Comparison of ENCODE assay signal across 8 cellular contexts in the genomic region with DNA sequence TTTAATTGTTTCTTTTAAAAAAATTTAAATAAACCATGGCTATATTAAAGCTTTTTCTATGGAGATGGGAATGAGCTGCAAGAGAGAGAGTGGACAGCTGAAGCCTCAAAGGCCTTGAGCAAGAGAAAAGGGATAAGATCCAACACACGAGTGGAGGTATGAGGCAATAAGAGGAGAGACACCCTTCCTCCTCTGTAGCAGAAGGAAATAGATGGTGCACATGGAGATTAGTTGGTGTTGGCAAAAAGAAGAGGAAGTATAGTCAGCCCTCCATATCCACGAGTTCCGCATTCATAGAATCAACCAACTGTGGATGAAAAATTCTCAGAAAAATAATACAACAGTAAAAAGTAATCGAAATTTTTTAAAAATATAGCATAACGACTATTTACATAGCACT. TPM values are rescaled to one million over a fixed set of nuclear protein-coding genes. Genes with fewer than 3 reads are reported as not detected.
DNase-seq lines count a peak whose midpoint lies in the region; ATAC-seq and TF ChIP-seq lines count a peak whose summit lies in the region.

No MANE protein-coding gene starts in this region.

- no peak for TF ChIP-seq POLR2A in sigmoid colon (IDR thresholded peaks at IDR 0.05)

- no peak for TF ChIP-seq CTCF in fibroblast of mammary gland (conservative IDR thresholded peaks at IDR 0.05; ENCODE audit: control insufficient read depth, insufficient read depth, low read depth, low read length)
- TF ChIP-seq CTCF in sigmoid colon (IDR thresholded peaks at IDR 0.05): no peak

- peaks cover 0 to 54% (median 31%) of the 10 kb centered on the region in 4 donors for H3K4me1 ChIP-seq in sigmoid colon

- intact Hi-C loops in sigmoid colon (cut with DNase I): loop anchor here (5.0 to 10.0 kb wide), 3 partner anchors 62 to 801 kb away; a partner anchor contains a TSS

- peak overlapping the region; percentile 69 to 81 (median 77) for H3K27ac ChIP-seq in sigmoid colon

- no peak for ATAC-seq in GM18498 (IDR thresholded peaks at IDR 0.05; ENCODE audit: unreplicated experiment)
- ATAC-seq in GM21390 (IDR thresholded peaks at IDR 0.05; ENCODE audit: unreplicated experiment): no peak

- H3K4me3 ChIP-seq in fibroblast of mammary gland (ENCODE audit: control insufficient read depth, low read depth, low read length): peak overlapping the region; percentile 46
- peak overlapping the region in 2 of 4 donors; percentile 33 to 36 for H3K4me3 ChIP-seq in sigmoid colon

- 18 to 22% methylated on average over 5 of the region's 5 CpGs for WGBS in sigmoid colon, 2 donors

- no peaks in the 10 kb centered on the region for H3K9me3 ChIP-seq in sigmoid colon

- no peaks in the 10 kb centered on the region for H3K27me3 ChIP-seq in sigmoid colon

- TF ChIP-seq EP300 in sigmoid colon (IDR thresholded peaks at IDR 0.05): no peak

- DNase-seq in GM03348 (ENCODE audit: low spot score): peak; percentile 49
- peak; percentile 51 for DNase-seq in SIG-M5 (lab: John Stamatoyannopoulos, UW)
- peak; percentile 64 for DNase-seq in fibroblast of mammary gland (ENCODE audit: low read depth)
- no peak for DNase-seq in sigmoid colon
- DNase-seq in putamen (ENCODE audit: low spot score): no peak
- DNase-seq in stimulated activated CD4-positive, alpha-beta T cell treated with anti-CD3 and anti-CD28 coated beads, Interleukin-4, amount 100 ng/mL, for 1 hour: no peak

- H3K36me3 ChIP-seq in sigmoid colon: no peaks in the 10 kb centered on the region

RNA-seq across cellular contexts. Expression of a gene that starts 3.2 kb away (rescaled TPM):
- total RNA-seq in sigmoid colon: 10 to 100 TPM in 1 of 4 donors, 1 to 10 TPM in 3; 9.2 to 11.4 (median 9.8) TPM
- 10 to 100 TPM in 1 of 3 donors, 1 to 10 TPM in 2; 7.6 to 13.0 (median 9.6) TPM for polyA plus RNA-seq in sigmoid colon

RNA-seq across cellular contexts. Expression of a gene that starts 20.9 kb away (rescaled TPM):
- total RNA-seq in sigmoid colon: not detected
- polyA plus RNA-seq in sigmoid colon: not detected

Comparison
In these comparisons a context has a peak if more than half of its experiments do, and no peak if none do; other contexts are left out.
1. DNase-seq: peak in GM03348 (single experiment), SIG-M5 (single experiment) and fibroblast of mammary gland (single experiment); none in sigmoid colon (single experiment), putamen (single experiment) and stimulated activated CD4-positive, alpha-beta T cell treated with anti-CD3 and anti-CD28 coated beads, Interleukin-4, amount 100 ng/mL, for 1 hour (single experiment).